In the genomic region with DNA sequence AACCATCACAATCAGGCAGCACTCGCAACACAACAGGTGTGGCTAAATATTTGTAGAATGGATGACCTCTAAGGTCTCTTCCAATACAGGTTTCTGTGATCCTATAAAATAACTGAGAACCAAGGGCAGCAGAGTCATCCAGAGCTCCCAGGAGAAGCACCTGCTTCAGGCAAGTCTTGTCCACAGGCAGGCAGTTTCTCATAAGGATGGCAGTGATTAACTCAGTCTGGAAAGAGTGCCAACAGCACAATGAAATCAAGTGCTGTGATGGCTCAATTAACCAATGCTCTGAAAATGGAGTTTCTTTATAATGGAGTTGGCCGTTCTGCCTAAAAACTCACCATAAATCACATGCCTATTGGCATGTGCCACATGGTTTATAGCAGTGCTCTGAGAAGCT, we compare ENCODE assay signal across 27 cellular contexts.
"Had no signal": no experiment of that assay in that cellular context is flagged by ENCODE, and none has a peak within 500 bp of the region (broad histone marks: within the 10 kb centered on the region; RNA-seq: fewer than 3 reads in every experiment).

No MANE protein-coding gene starts in this region.

- H3K4me1 Mint-ChIP-seq: immature natural killer cell; mesothelial cell of epicardium; naive thymus-derived CD4-positive, alpha-beta T cell had no signal

- H3K9me3 ChIP-seq: left lung, lower lobe of right lung, pancreas, right atrium auricular region, stomach, testis, tibial artery, uterus had no signal

- H3K9me3 Mint-ChIP-seq: immature natural killer cell; mesothelial cell of epicardium; naive thymus-derived CD4-positive, alpha-beta T cell; natural killer cell treated with Interleukin-12 subunit alpha and Interleukin-12 subunit beta and Interleukin-15 and Interleukin-18, amount 100 ng/mL, for 72 hours; stimulated activated naive B cell treated with anti-CD40 and anti-IgM and Interleukin-4, amounts not matched to agents 10 μg/mL and 1 μg/mL and 100 μg/mL, for 72 hours; type B pancreatic cell had no signal

- H3K36me3 Mint-ChIP-seq: mesothelial cell of epicardium; natural killer cell treated with Interleukin-12 subunit alpha and Interleukin-12 subunit beta and Interleukin-15 and Interleukin-18, amount 100 ng/mL, for 72 hours had no signal

- H3K27ac Mint-ChIP-seq: immature natural killer cell; mesothelial cell of epicardium; naive thymus-derived CD4-positive, alpha-beta T cell; natural killer cell treated with Interleukin-12 subunit alpha and Interleukin-12 subunit beta and Interleukin-15 and Interleukin-18, amount 100 ng/mL, for 72 hours; type B pancreatic cell had no signal

- FAIRE-seq: islet of Langerhans, kidney, pancreas had no signal

- H3K27ac ChIP-seq: left lung, lower lobe of right lung, pancreas, right atrium auricular region, skin epidermis, stomach, testis, tibial artery, uterus had no signal

- ATAC-seq: left colon; left lung; lower lobe of right lung; naive thymus-derived CD4-positive, alpha-beta T cell; sciatic nerve; stimulated activated naive B cell treated with anti-CD40 and anti-IgM and Interleukin-4, amounts not matched to agents 10 μg/mL and 1 μg/mL and 100 μg/mL, for 72 hours; stimulated activated naive CD8-positive, alpha-beta T cell treated with anti-CD3 and anti-CD28 coated beads, Interleukin-15, Interleukin-2, amounts not matched to agents 100 U/mL and 50 U/mL, for 24 hours had no signal

- H3K4me1 ChIP-seq: left lung, lower lobe of right lung, right atrium auricular region, stomach, testis, tibial artery, uterus had no signal

- H3K27me3 Mint-ChIP-seq: natural killer cell treated with Interleukin-12 subunit alpha and Interleukin-12 subunit beta and Interleukin-15 and Interleukin-18, amount 100 ng/mL, for 72 hours; stimulated activated naive B cell treated with anti-CD40 and anti-IgM and Interleukin-4, amounts not matched to agents 10 μg/mL and 1 μg/mL and 100 μg/mL, for 72 hours; type B pancreatic cell had no signal

- H3K27me3 ChIP-seq: left lung, pancreas, right atrium auricular region, stomach, testis, tibial artery, uterus had no signal

- H3K4me3 ChIP-seq: left lung, lower lobe of right lung, pancreas, right atrium auricular region, skin epidermis, stomach, testis, tibial artery, uterus had no signal

- DNase-seq: hypothalamus; immature natural killer cell; kidney; left colon; left lung; lower lobe of right lung; mesendoderm; naive thymus-derived CD4-positive, alpha-beta T cell; pancreas; posterior cingulate gyrus; stimulated activated CD4-positive, alpha-beta T cell treated with anti-CD3 and anti-CD28 coated beads, Interleukin-12 subunit alpha, Interleukin-12 subunit beta, amount 100 ng/mL, for 4 hours; stimulated activated CD4-positive, alpha-beta T cell treated with anti-CD3 and anti-CD28 coated beads, Interleukin-15, amount 100 ng/mL, for 24 hours; stimulated activated CD4-positive, alpha-beta T cell treated with anti-CD3 and anti-CD28 coated beads, Interleukin-2, amount 100 ng/mL, for 24 hours; stimulated activated CD4-positive, alpha-beta T cell treated with anti-CD3 and anti-CD28 coated beads, Interleukin-4, amount 100 ng/mL, for 1 hour; stimulated activated naive B cell treated with anti-CD40 and anti-IgM and Interleukin-4, amounts not matched to agents 10 μg/mL and 1 μg/mL and 100 μg/mL, for 72 hours; stimulated activated naive CD8-positive, alpha-beta T cell treated with anti-CD3 and anti-CD28 coated beads, Interleukin-15, Interleukin-2, amounts not matched to agents 100 U/mL and 50 U/mL, for 24 hours; stomach; testis; tibial artery; uterus had no signal

- H3K4me3 Mint-ChIP-seq: immature natural killer cell; mesothelial cell of epicardium; naive thymus-derived CD4-positive, alpha-beta T cell; natural killer cell treated with Interleukin-12 subunit alpha and Interleukin-12 subunit beta and Interleukin-15 and Interleukin-18, amount 100 ng/mL, for 72 hours; stimulated activated naive B cell treated with anti-CD40 and anti-IgM and Interleukin-4, amounts not matched to agents 10 μg/mL and 1 μg/mL and 100 μg/mL, for 72 hours; type B pancreatic cell had no signal

- H3K36me3 ChIP-seq: left lung, lower lobe of right lung, pancreas, right atrium auricular region, uterus had no signal
